2 cellular contexts compared by ENCODE assay signal in genomic region chr4:77960367-77960766, GRCh38.
TF ChIP-seq lines count a peak whose summit lies in the region.

No MANE protein-coding gene starts in this region.

TF ChIP-seq in HepG2, 621 proteins besides CTCF, POLR2A, EP300 and RAD21 (continued from another document):
- TF ChIP-seq GATA4 (IDR thresholded peaks at IDR 0.05; ENCODE audit: borderline replicate concordance, low read depth) (no peak), CENPBD1 (CRISPR knock-in tag; IDR thresholded peaks at IDR 0.05; ENCODE audit: borderline replicate concordance, low read depth) (no peak), ZC3H13 (CRISPR knock-in tag; IDR thresholded peaks at IDR 0.05) (no peak), POLR2AphosphoS5 (IDR thresholded peaks at IDR 0.05; ENCODE audit: low read depth, low read length) (no peak), NFE2L2 (IDR thresholded peaks at IDR 0.05; ENCODE audit: low read length) (peak; percentile 42; the same call in 1 of the 2 replicates)

TF ChIP-seq in K562, 482 proteins besides CTCF, POLR2A, EP300 and RAD21 (continued from another document):
- TF ChIP-seq PHF21A (IDR thresholded peaks at IDR 0.05; ENCODE audit: borderline replicate concordance, low read depth) (no peak), MLX (CRISPR knock-in tag; conservative IDR thresholded peaks at IDR 0.05) (no peak), ZFP30 (CRISPR knock-in tag; IDR thresholded peaks at IDR 0.05; ENCODE audit: borderline replicate concordance) (no peak), ZNF121 (CRISPR knock-in tag; conservative IDR thresholded peaks at IDR 0.05) (peak; percentile 18; the same call in 1 of the 2 replicates), BCL6 (CRISPR knock-in tag; IDR thresholded peaks at IDR 0.05) (no peak), MAFF (IDR thresholded peaks at IDR 0.05; ENCODE audit: low read length) (peak; percentile 46; the same call in 1 of the 2 replicates), OTX1 (CRISPR knock-in tag; IDR thresholded peaks at IDR 0.05) (no peak), SP2 (IDR thresholded peaks at IDR 0.05; ENCODE audit: extremely low read depth, low read depth, low read length, poor library complexity, severe bottlenecking) (no peak), NFE2 (IDR thresholded peaks at IDR 0.05; ENCODE audit: low read depth) (peak; percentile 80), BRCA1 (IDR thresholded peaks at IDR 0.05) (no peak), BRCA1 (CRISPR knock-in tag; IDR thresholded peaks at IDR 0.05) (no peak), ARHGAP35 (IDR thresholded peaks at IDR 0.05; ENCODE audit: partially characterized antibody) (no peak), KHSRP (IDR thresholded peaks at IDR 0.05) (no peak), BRD9 (IDR thresholded peaks at IDR 0.05; ENCODE audit: low read depth, partially characterized antibody) (no peak), EZH2 (IDR thresholded peaks at IDR 0.05; ENCODE audit: borderline replicate concordance, low read depth, low read length) (no peak), ZNF639 (CRISPR knock-in tag; conservative IDR thresholded peaks at IDR 0.05 in 1 of 2, IDR thresholded peaks at IDR 0.05 in 1 of 2) (no peak), NCOA1 (IDR thresholded peaks at IDR 0.05; ENCODE audit: low read depth) (no peak), ZNF316 (IDR thresholded peaks at IDR 0.05) (peak; percentile 46; the same call in 1 of the 2 replicates)
TF ChIP-seq in K562: peak in this region for 5.
